Comparison of ENCODE assay signal across 20 cellular contexts in the genomic region with DNA sequence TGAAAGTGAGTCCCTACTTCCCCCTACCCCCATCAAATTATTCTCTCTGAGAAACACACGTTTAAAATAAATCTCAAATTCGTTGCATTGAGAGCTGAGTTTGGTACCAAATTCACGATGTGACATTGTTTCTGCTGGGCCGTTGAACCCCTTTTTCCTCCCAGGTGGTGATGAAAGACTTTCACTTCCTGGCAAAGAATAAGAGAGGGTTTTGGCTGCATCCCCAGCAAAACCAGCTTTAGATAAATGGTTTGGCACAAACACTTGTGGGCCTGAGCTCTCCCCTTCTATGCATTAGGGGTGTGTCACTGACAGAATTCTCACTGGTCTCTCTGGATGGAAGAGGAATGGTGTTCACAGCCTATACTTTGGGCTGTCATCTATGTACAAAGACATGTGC. TPM values are rescaled to one million over a fixed set of nuclear protein-coding genes. Genes with fewer than 3 reads are reported as not detected.
DNase-seq lines count a peak whose midpoint lies in the region; ATAC-seq and TF ChIP-seq lines count a peak whose summit lies in the region.
"Had no signal": no experiment of that assay in that cellular context is flagged by ENCODE, and none has a peak within 500 bp of the region (broad histone marks: within the 10 kb centered on the region; RNA-seq: fewer than 3 reads in every experiment).

No MANE protein-coding gene starts in this region.

- intact Hi-C loops in CD8-positive, alpha-beta T cell (cut with DNase I, micrococcal nuclease), result loop anchor here in 1 of 2 experiments (10.0 kb wide), 1 partner anchor 601 kb away; the partner anchor contains the start of gene TCTN3
- intact Hi-C loops in Right ventricle myocardium superior (cut with DNase I), result loop anchor here (2.0 to 5.0 kb wide), 2 partner anchors 67 to 278 kb away; no protein-coding TSS in a partner anchor

- peaks cover 5% of the 10 kb centered on the region for H3K27me3 Mint-ChIP-seq in CD8-positive, alpha-beta T cell (ENCODE audit: low read depth)
- H3K27me3 Mint-ChIP-seq in T-cell, result peaks cover 0 to 21% of the 10 kb centered on the region in 2 donors
- H3K27me3 Mint-ChIP-seq in glutamatergic neuron (ENCODE audit: unreplicated experiment), result no peaks in the 10 kb centered on the region

- ATAC-seq in CD8-positive, alpha-beta T cell, result no peak
- ATAC-seq in T-cell (replicated peaks in 1 of 4), result no peak
- no peak for ATAC-seq in Right ventricle myocardium superior (ENCODE audit: poor library complexity)
- ATAC-seq in HG02938 (IDR thresholded peaks at IDR 0.05; ENCODE audit: unreplicated experiment), result no peak
- ATAC-seq: Right ventricle myocardium inferior had no signal

- TF ChIP-seq CTCF in CD8-positive, alpha-beta T cell (IDR thresholded peaks at IDR 0.05), result no peak
- TF ChIP-seq CTCF in glutamatergic neuron (IDR thresholded peaks at IDR 0.05; ENCODE audit: partially characterized antibody, unreplicated experiment), result no peak

- peak overlapping the region; percentile 97 for H3K4me2 ChIP-seq in BLaER1
- H3K4me2 ChIP-seq: KMS-11 had no signal

- H3K36me3 Mint-ChIP-seq in CD8-positive, alpha-beta T cell, result no peaks in the 10 kb centered on the region
- H3K36me3 Mint-ChIP-seq in T-cell, result no peaks in the 10 kb centered on the region
- no peaks in the 10 kb centered on the region for H3K36me3 Mint-ChIP-seq in glutamatergic neuron (ENCODE audit: unreplicated experiment)
- H3K36me3 Mint-ChIP-seq: CD4-positive, alpha-beta memory T cell had no signal

- peak overlapping the region; percentile 97 for H3K27ac ChIP-seq in BLaER1
- no peak overlapping the region for H3K27ac ChIP-seq in CD8-positive, alpha-beta T cell (ENCODE audit: low read depth, low read length)
- H3K27ac ChIP-seq: KMS-11, SK-N-MC had no signal

- H3K9me3 Mint-ChIP-seq in CD8-positive, alpha-beta T cell, result no peaks in the 10 kb centered on the region
- H3K9me3 Mint-ChIP-seq in T-cell (no peaks in the 10 kb centered on the region), glutamatergic neuron (ENCODE audit: unreplicated experiment) (no peaks in the 10 kb centered on the region)
- H3K9me3 Mint-ChIP-seq: T-helper 1 cell treated with Interleukin-12 subunit alpha and Interleukin-12 subunit beta and Interleukin-4 antibody, amounts not matched to agents 30 μg/mL and 1 μg/mL, for 36 hours had no signal

- peaks cover 47% of the 10 kb centered on the region for H3K4me1 Mint-ChIP-seq in CD8-positive, alpha-beta T cell (ENCODE audit: low read depth)
- H3K4me1 Mint-ChIP-seq in T-cell, result peaks cover 41 to 54% (median 46%) of the 10 kb centered on the region in 3 donors
- peaks cover 5% of the 10 kb centered on the region for H3K4me1 Mint-ChIP-seq in glutamatergic neuron (ENCODE audit: low read depth, unreplicated experiment)

- no peaks in the 10 kb centered on the region for H3K27me3 ChIP-seq in BLaER1
- no peaks in the 10 kb centered on the region for H3K27me3 ChIP-seq in CD8-positive, alpha-beta T cell (ENCODE audit: insufficient read depth, low read length)

- POLR2A ChIA-PET in CD8-positive, alpha-beta T cell (lab: Charles Lee), result interaction anchor here (1.0 to 1.2 kb wide), 2 partner anchors 9 to 66 kb away, joined by 3 read pairs; no protein-coding TSS in a partner anchor
- POLR2A ChIA-PET in T-cell (lab: Charles Lee), result no interaction called here

- H3K9me3 ChIP-seq in BLaER1, result no peaks in the 10 kb centered on the region
- H3K9me3 ChIP-seq in CD8-positive, alpha-beta T cell (ENCODE audit: low read length), result no peaks in the 10 kb centered on the region
- H3K9me3 ChIP-seq: MG63 had no signal

- H3K9ac ChIP-seq in BLaER1, result peak overlapping the region; percentile 97
- H3K9ac ChIP-seq: KMS-11 had no signal

- CTCF ChIA-PET in CD8-positive, alpha-beta T cell (lab: Charles Lee), result interaction anchor here (1.1 to 7.5 kb wide), 4 partner anchors 26 to 279 kb away, joined by 4 to 111 read pairs (median 14); no protein-coding TSS in a partner anchor
- CTCF ChIA-PET in T-cell (lab: Charles Lee), result interaction anchor here (0.5 to 4.3 kb wide), 6 partner anchors 66 to 282 kb away, joined by 3 to 21 read pairs (median 4); no protein-coding TSS in a partner anchor

- H3K36me3 ChIP-seq in BLaER1, result peaks cover 8% of the 10 kb centered on the region; the same call in 1 of the 2 replicates
- no peaks in the 10 kb centered on the region for H3K36me3 ChIP-seq in CD8-positive, alpha-beta T cell (ENCODE audit: insufficient read depth, low read length)
- H3K36me3 ChIP-seq: MG63 had no signal

- H4K20me1 ChIP-seq in BLaER1, result no peaks in the 10 kb centered on the region

- H3K4me1 ChIP-seq in BLaER1, result peaks cover 98% of the 10 kb centered on the region
- peaks cover 44% of the 10 kb centered on the region for H3K4me1 ChIP-seq in CD8-positive, alpha-beta T cell (ENCODE audit: insufficient read depth, low read length)

- no peak for DNase-seq in CD8-positive, alpha-beta T cell
- peak; percentile 4 for DNase-seq in MV-4-11 (lab: John Stamatoyannopoulos, UW)
- DNase-seq in T-cell, result no peak
- no peak for DNase-seq in Right ventricle myocardium superior
- no peak for DNase-seq in glutamatergic neuron
- DNase-seq: CD4-positive, alpha-beta memory T cell; GF-D8; MG63; NCI-H1105; NCI-H1694 treated with DMSO at 0.1 percent for 48 hours; NCI-H226; NCI-H524 treated with DMSO at 0.1 percent for 48 hours had no signal

- no peak overlapping the region for H3K4me3 Mint-ChIP-seq in CD8-positive, alpha-beta T cell
- H3K4me3 Mint-ChIP-seq in T-cell, result peak overlapping the region in 1 of 3 donors; percentile 29
- H3K4me3 Mint-ChIP-seq in glutamatergic neuron (ENCODE audit: unreplicated experiment), result no peak overlapping the region
- H3K4me3 Mint-ChIP-seq: CD4-positive, alpha-beta memory T cell; T-helper 1 cell treated with Interleukin-12 subunit alpha and Interleukin-12 subunit beta and Interleukin-4 antibody, amounts not matched to agents 30 μg/mL and 1 μg/mL, for 36 hours had no signal

- peak overlapping the region; percentile 24 for H3K27ac Mint-ChIP-seq in CD8-positive, alpha-beta T cell
- H3K27ac Mint-ChIP-seq in T-cell (peak overlapping the region; percentile 24 to 48), glutamatergic neuron (ENCODE audit: unreplicated experiment) (no peak overlapping the region)
- H3K27ac Mint-ChIP-seq: T-helper 1 cell treated with Interleukin-12 subunit alpha and Interleukin-12 subunit beta and Interleukin-4 antibody, amounts not matched to agents 30 μg/mL and 1 μg/mL, for 36 hours had no signal

- H3K4me3 ChIP-seq in BLaER1, result peak overlapping the region; percentile 78
- H3K4me3 ChIP-seq in CD8-positive, alpha-beta T cell (ENCODE audit: low read depth, low read length), result no peak overlapping the region
- H3K4me3 ChIP-seq: MG63, SK-N-MC had no signal

RNA-seq across cellular contexts. Expression of gene DNTT, which starts 8.8 kb away (rescaled TPM):
- total RNA-seq in CD8-positive, alpha-beta T cell, result not detected
- total RNA-seq in T-cell (under 1 TPM in 3 of 5 donors, not detected in 2; 0.13 to 0.38 (median 0.30) TPM), Right ventricle myocardium superior (not detected), glutamatergic neuron (ENCODE audit: unreplicated experiment) (not detected)
- total RNA-seq: CD4-positive, alpha-beta memory T cell; Daoy; H4; Right ventricle myocardium inferior had no signal

RNA-seq across cellular contexts. Expression of gene BLNK, which starts 24.1 kb away (rescaled TPM):
- total RNA-seq in CD8-positive, alpha-beta T cell, result under 1 TPM; 0.19 to 0.44 TPM
- 1 to 10 TPM; 1.3 to 8.2 (median 1.7) TPM for total RNA-seq in T-cell
- 0.73 TPM for total RNA-seq in Right ventricle myocardium superior
- not detected for total RNA-seq in glutamatergic neuron (ENCODE audit: unreplicated experiment)
- total RNA-seq: Daoy had no signal
